19 cellular contexts compared by ENCODE assay signal in the genomic region with DNA sequence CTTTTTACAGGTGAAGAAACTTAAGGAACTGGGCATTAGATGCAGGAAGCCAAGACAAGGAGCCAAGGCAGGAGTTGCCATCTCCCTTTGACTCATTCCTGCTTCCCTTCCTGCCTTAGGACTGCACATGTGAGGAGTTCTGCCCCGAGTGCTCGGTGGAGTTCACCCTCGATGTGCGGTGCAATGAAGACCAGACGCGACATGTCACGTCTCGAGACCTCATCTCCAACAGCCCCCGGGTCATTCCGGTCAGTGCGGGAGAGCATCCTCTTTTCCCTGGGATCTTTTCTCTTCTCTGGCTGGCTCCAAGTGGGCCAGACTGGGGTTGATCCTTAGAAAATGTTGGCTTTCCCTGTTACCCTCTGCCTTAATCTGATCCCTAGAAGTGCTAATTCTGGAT.
"Had no signal": no experiment of that assay in that cellular context is flagged by ENCODE, and none has a peak within 500 bp of the region (broad histone marks: within the 10 kb centered on the region; RNA-seq: fewer than 3 reads in every experiment).

No MANE protein-coding gene starts in this region.

- H3K27ac ChIP-seq: dorsolateral prefrontal cortex, heart right ventricle, left ventricle myocardium inferior, lower lobe of right lung, psoas muscle, right lobe of liver, suprapubic skin, tibial artery, vagina had no signal

- DNase-seq: cortex of kidney; dorsolateral prefrontal cortex; effector CD8-positive, alpha-beta T cell; foreskin melanocyte; heart right ventricle; hypothalamus; left ventricle myocardium inferior; lower lobe of right lung; mesenchymal stem cell; midbrain; psoas muscle; retina; right lobe of liver; stimulated activated naive CD4-positive, alpha-beta T cell treated with Interleukin-2 at 50 U/mL for 16 hours; tibial artery; upper lobe of left lung had no signal

- H3K27me3 ChIP-seq: dorsolateral prefrontal cortex, heart right ventricle, right lobe of liver, suprapubic skin, tibial artery, upper lobe of left lung, vagina had no signal

- H3K27me3 Mint-ChIP-seq: natural killer cell treated with Interleukin-12 subunit alpha and Interleukin-12 subunit beta and Interleukin-15 and Interleukin-18, amount 100 ng/mL, for 72 hours had no signal

- H3K9me3 Mint-ChIP-seq: natural killer cell treated with Interleukin-12 subunit alpha and Interleukin-12 subunit beta and Interleukin-15 and Interleukin-18, amount 100 ng/mL, for 72 hours had no signal

- H3K4me3 Mint-ChIP-seq: natural killer cell treated with Interleukin-12 subunit alpha and Interleukin-12 subunit beta and Interleukin-15 and Interleukin-18, amount 100 ng/mL, for 72 hours had no signal

- ATAC-seq: heart right ventricle; lower lobe of right lung; natural killer cell treated with Interleukin-12 subunit alpha and Interleukin-12 subunit beta and Interleukin-15 and Interleukin-18, amount 100 ng/mL, for 72 hours; psoas muscle; right lobe of liver had no signal

- H3K4me3 ChIP-seq: dorsolateral prefrontal cortex, heart right ventricle, left ventricle myocardium inferior, lower lobe of right lung, psoas muscle, right lobe of liver, suprapubic skin, tibial artery, upper lobe of left lung, vagina had no signal

- H3K9me3 ChIP-seq: heart right ventricle, left ventricle myocardium inferior, lower lobe of right lung, psoas muscle, right lobe of liver, suprapubic skin, tibial artery, upper lobe of left lung, vagina had no signal
